ENCODE assay signal across 15 cellular contexts in genomic region chr17:48641541-48642058, GRCh38. TPM values are rescaled to one million over a fixed set of nuclear protein-coding genes. Genes with fewer than 3 reads are reported as not detected.
DNase-seq lines count a peak whose midpoint lies in the region; ATAC-seq and TF ChIP-seq lines count a peak whose summit lies in the region.
"Had no signal": no experiment of that assay in that cellular context is flagged by ENCODE, and none has a peak within 500 bp of the region (broad histone marks: within the 10 kb centered on the region; RNA-seq: fewer than 3 reads in every experiment).

No MANE protein-coding gene starts in this region.

- intact Hi-C loops in breast epithelium (cut with DNase I; ENCODE audit: low total_unique reads): no loop called here

- peaks cover 26% of the 10 kb centered on the region for H3K4me1 Mint-ChIP-seq in activated naive CD4-positive, alpha-beta T cell treated with anti-CD3 and anti-CD28 coated beads, Interleukin-2, amount 10 ng/mL, durations not matched to agents 7 days and 5 days
- H3K4me1 Mint-ChIP-seq in stimulated activated naive B cell treated with anti-CD40 and anti-IgM and Interleukin-4, amounts not matched to agents 10 μg/mL and 1 μg/mL and 100 μg/mL, for 72 hours: peaks cover 19 to 29% of the 10 kb centered on the region in 2 donors

- no peak for TF ChIP-seq CTCF in breast epithelium (IDR thresholded peaks at IDR 0.05)

- no peak for ATAC-seq in stimulated activated naive B cell treated with anti-CD40 and anti-IgM and Interleukin-4, amounts not matched to agents 10 μg/mL and 1 μg/mL and 100 μg/mL, for 72 hours (replicated peaks)
- ATAC-seq: left lung had no signal

- H3K9me3 ChIP-seq in breast epithelium: no peaks in the 10 kb centered on the region
- H3K9me3 ChIP-seq: left lung, SJCRH30 had no signal

- peaks cover 100% of the 10 kb centered on the region for H3K27me3 Mint-ChIP-seq in activated naive CD4-positive, alpha-beta T cell treated with anti-CD3 and anti-CD28 coated beads, Interleukin-2, amount 10 ng/mL, durations not matched to agents 7 days and 5 days
- peaks cover 79 to 80% of the 10 kb centered on the region in 2 donors for H3K27me3 Mint-ChIP-seq in stimulated activated naive B cell treated with anti-CD40 and anti-IgM and Interleukin-4, amounts not matched to agents 10 μg/mL and 1 μg/mL and 100 μg/mL, for 72 hours

- H3K36me3 ChIP-seq in breast epithelium: no peaks in the 10 kb centered on the region
- H3K36me3 ChIP-seq: left lung, SJCRH30 had no signal

- no peak overlapping the region for H3K4me3 ChIP-seq in breast epithelium
- H3K4me3 ChIP-seq: left lung, SJCRH30 had no signal

- H3K27me3 ChIP-seq in breast epithelium: peaks cover 19 to 99% of the 10 kb centered on the region in 2 donors

- H3K4me1 ChIP-seq in breast epithelium: no peaks in the 10 kb centered on the region

- H3K27ac Mint-ChIP-seq in activated naive CD4-positive, alpha-beta T cell treated with anti-CD3 and anti-CD28 coated beads, Interleukin-2, amount 10 ng/mL, durations not matched to agents 7 days and 5 days: peak overlapping the region; percentile 11
- H3K27ac Mint-ChIP-seq in stimulated activated naive B cell treated with anti-CD40 and anti-IgM and Interleukin-4, amounts not matched to agents 10 μg/mL and 1 μg/mL and 100 μg/mL, for 72 hours: peak overlapping the region; percentile 37
- H3K27ac Mint-ChIP-seq: activated T-cell treated with anti-CD3 and anti-CD28 coated beads, Interleukin-2, amount 50 U/mL, for 24 hours had no signal

- no peak overlapping the region for H3K27ac ChIP-seq in breast epithelium
- H3K27ac ChIP-seq: left lung, SJCRH30 had no signal

- H3K9me3 Mint-ChIP-seq in activated naive CD4-positive, alpha-beta T cell treated with anti-CD3 and anti-CD28 coated beads, Interleukin-2, amount 10 ng/mL, durations not matched to agents 7 days and 5 days: no peaks in the 10 kb centered on the region
- H3K9me3 Mint-ChIP-seq in stimulated activated naive B cell treated with anti-CD40 and anti-IgM and Interleukin-4, amounts not matched to agents 10 μg/mL and 1 μg/mL and 100 μg/mL, for 72 hours: no peaks in the 10 kb centered on the region
- H3K9me3 Mint-ChIP-seq: activated T-cell treated with anti-CD3 and anti-CD28 coated beads, Interleukin-2, amount 50 U/mL, for 24 hours had no signal

- no peak for TF ChIP-seq POLR2A in breast epithelium (IDR thresholded peaks at IDR 0.05)

- H3K4me3 Mint-ChIP-seq in activated naive CD4-positive, alpha-beta T cell treated with anti-CD3 and anti-CD28 coated beads, Interleukin-2, amount 10 ng/mL, durations not matched to agents 7 days and 5 days: no peak overlapping the region
- H3K4me3 Mint-ChIP-seq in stimulated activated naive B cell treated with anti-CD40 and anti-IgM and Interleukin-4, amounts not matched to agents 10 μg/mL and 1 μg/mL and 100 μg/mL, for 72 hours: peak overlapping the region; percentile 35 to 60
- H3K4me3 Mint-ChIP-seq: activated T-cell treated with anti-CD3 and anti-CD28 coated beads, Interleukin-2, amount 50 U/mL, for 24 hours had no signal

- no peak for DNase-seq in activated naive CD4-positive, alpha-beta T cell treated with anti-CD3 and anti-CD28 coated beads, Interleukin-2, amount 10 ng/mL, durations not matched to agents 7 days and 5 days
- DNase-seq in activated naive CD4-positive, alpha-beta T cell treated with anti-CD3 and anti-CD28 coated beads, Interleukin-2, amount 50 U/mL, for 16 hours: no peak
- DNase-seq in RPMI8226 (peak; percentile 84), mesenteric fat pad (ENCODE audit: low spot score) (peak; percentile 76), cerebellar nuclear complex (lab: John Stamatoyannopoulos, UW) (no peak), breast epithelium (ENCODE audit: low spot score in 2 of 2) (no peak)
- no peak for DNase-seq in stimulated activated naive B cell treated with anti-CD40 and anti-IgM and Interleukin-4, amounts not matched to agents 10 μg/mL and 1 μg/mL and 100 μg/mL, for 72 hours
- no peak for DNase-seq in stimulated activated CD4-positive, alpha-beta T cell treated with anti-CD3 and anti-CD28 coated beads, Interleukin-4, amount 100 ng/mL, for 24 hours
- DNase-seq: activated CD4-positive, alpha-beta T cell treated with anti-CD3 and anti-CD28 coated beads for 48 hours; activated T-cell treated with anti-CD3 and anti-CD28 coated beads, Interleukin-2, amount 50 U/mL, for 24 hours; Karpas-422; NCI-H146; SJCRH30 had no signal

- H3K36me3 Mint-ChIP-seq in activated naive CD4-positive, alpha-beta T cell treated with anti-CD3 and anti-CD28 coated beads, Interleukin-2, amount 10 ng/mL, durations not matched to agents 7 days and 5 days: peaks cover 2% of the 10 kb centered on the region
- H3K36me3 Mint-ChIP-seq in stimulated activated naive B cell treated with anti-CD40 and anti-IgM and Interleukin-4, amounts not matched to agents 10 μg/mL and 1 μg/mL and 100 μg/mL, for 72 hours: peaks cover 2 to 7% of the 10 kb centered on the region in 2 donors

- CTCF ChIA-PET in activated naive CD4-positive, alpha-beta T cell treated with anti-CD3 and anti-CD28 coated beads, Interleukin-2, amount 10 ng/mL, durations not matched to agents 7 days and 5 days (lab: Charles Lee): interaction anchor here (0.5 to 1.7 kb wide), 2 partner anchors 41 to 83 kb away, joined by 3 to 7 read pairs; no protein-coding TSS in a partner anchor

RNA-seq across cellular contexts. Expression of gene HOXB9, which starts 15.4 kb away (rescaled TPM):
- total RNA-seq in mesenteric fat pad: 0.58 TPM
- under 1 TPM; 0.32 to 0.44 (median 0.33) TPM for total RNA-seq in breast epithelium
- total RNA-seq: left lung, OCI-LY7 had no signal

RNA-seq across cellular contexts. Expression of gene HOXB8, which starts 26.5 kb away (rescaled TPM):
- 2.3 TPM for total RNA-seq in mesenteric fat pad
- total RNA-seq in breast epithelium: 1 to 10 TPM in 2 of 3 donors, under 1 TPM in 1; 0.59 to 4.6 (median 4.6) TPM
- total RNA-seq: OCI-LY7 had no signal

RNA-seq across cellular contexts. Expression of gene HOXB7, which starts 30.8 kb away (rescaled TPM):
- total RNA-seq in mesenteric fat pad: 12.8 TPM
- 10 to 100 TPM in 1 of 3 donors, 1 to 10 TPM in 2; 1.5 to 16.8 (median 4.3) TPM for total RNA-seq in breast epithelium

RNA-seq across cellular contexts. Expression of gene HOXB6, which starts 36.8 kb away (rescaled TPM):
- total RNA-seq in mesenteric fat pad: 8.9 TPM
- 10 to 100 TPM in 2 of 3 donors, 1 to 10 TPM in 1; 1.0 to 24.9 (median 18.2) TPM for total RNA-seq in breast epithelium
- total RNA-seq: OCI-LY7 had no signal

RNA-seq across cellular contexts. Expression of gene HOXB5, which starts 48.0 kb away (rescaled TPM):
- 2.0 TPM for total RNA-seq in mesenteric fat pad
- 1 to 10 TPM in 2 of 3 donors, under 1 TPM in 1; 0.44 to 2.0 (median 1.4) TPM for total RNA-seq in breast epithelium
- total RNA-seq: OCI-LY7 had no signal

Comparison
In these comparisons a context has a peak if more than half of its experiments do, and no peak if none do; other contexts are left out.
1. DNase-seq: peak in RPMI8226 (single experiment) and mesenteric fat pad (single experiment); none in activated naive CD4-positive, alpha-beta T cell treated with anti-CD3 and anti-CD28 coated beads, Interleukin-2, amount 10 ng/mL, durations not matched to agents 7 days and 5 days (single experiment), activated naive CD4-positive, alpha-beta T cell treated with anti-CD3 and anti-CD28 coated beads, Interleukin-2, amount 50 U/mL, for 16 hours (single experiment), stimulated activated naive B cell treated with anti-CD40 and anti-IgM and Interleukin-4, amounts not matched to agents 10 μg/mL and 1 μg/mL and 100 μg/mL, for 72 hours (single experiment), cerebellar nuclear complex (0 of 2), stimulated activated CD4-positive, alpha-beta T cell treated with anti-CD3 and anti-CD28 coated beads, Interleukin-4, amount 100 ng/mL, for 24 hours (single experiment) and breast epithelium (0 of 2).